ENCODE assay signal across 14 cellular contexts in the genomic region with DNA sequence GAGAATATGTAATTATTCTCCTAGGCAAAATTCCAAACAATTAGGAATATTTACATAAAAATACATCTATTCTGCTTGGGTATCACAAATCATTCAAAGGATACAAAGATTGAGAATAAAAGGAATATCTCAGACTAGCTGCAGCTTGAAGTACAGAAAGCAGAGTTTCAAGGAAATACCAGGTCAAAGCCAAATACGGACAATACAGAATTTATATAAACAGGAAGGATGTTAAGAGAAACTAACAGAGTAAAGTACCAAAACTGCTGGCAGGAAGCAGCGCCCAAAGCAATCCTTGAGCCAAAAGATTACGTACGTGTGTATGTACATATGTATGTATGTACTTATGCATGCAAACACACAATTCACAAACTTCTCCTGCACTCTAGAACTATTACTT.
DNase-seq lines count a peak whose midpoint lies in the region; ATAC-seq and TF ChIP-seq lines count a peak whose summit lies in the region.
"Had no signal": no experiment of that assay in that cellular context is flagged by ENCODE, and none has a peak within 500 bp of the region (broad histone marks: within the 10 kb centered on the region; RNA-seq: fewer than 3 reads in every experiment).

No MANE protein-coding gene starts in this region.

- H3K9me2 ChIP-seq in SK-N-SH, result no peaks in the 10 kb centered on the region

- H3K4me1 Mint-ChIP-seq in activated CD8-positive, alpha-beta memory T cell treated with anti-CD3 and anti-CD28 coated beads, Interleukin-2, amount 10 ng/mL, durations not matched to agents 7 days and 5 days, result peaks cover 28% of the 10 kb centered on the region
- peaks cover 40% of the 10 kb centered on the region for H3K4me1 Mint-ChIP-seq in endothelial cell (ENCODE audit: unreplicated experiment)
- peaks cover 32% of the 10 kb centered on the region for H3K4me1 Mint-ChIP-seq in osteocyte (ENCODE audit: unreplicated experiment)

- no peak overlapping the region for H3K27ac ChIP-seq in SK-N-SH (ENCODE audit: low read depth in 2 of 2, low read length in 1 of 2)

- H3K4me1 ChIP-seq in SK-N-SH (ENCODE audit: control insufficient read depth in 1 of 2, insufficient read depth in 2 of 2, low read depth in 1 of 2, low read length in 1 of 2), result peaks cover 0 to 25% of the 10 kb centered on the region in 2 experiments; a peak in 1 of 4 replicates

- no peaks in the 10 kb centered on the region for H3K27me3 ChIP-seq in SK-N-SH (ENCODE audit: insufficient read depth)

- POLR2A ChIA-PET in SK-N-SH (lab: Yijun Ruan, JAX), result no interaction called here

- no peak for TF ChIP-seq RAD21 in SK-N-SH (IDR thresholded peaks at IDR 0.05; ENCODE audit: low read length)

- ATAC-seq in activated CD8-positive, alpha-beta memory T cell treated with anti-CD3 and anti-CD28 coated beads, Interleukin-2, amount 10 ng/mL, durations not matched to agents 7 days and 5 days, result peak; percentile 76
- no peak for ATAC-seq in GM19035 (IDR thresholded peaks at IDR 0.05; ENCODE audit: unreplicated experiment)
- ATAC-seq: HCT116 had no signal

- H3K36me3 Mint-ChIP-seq in activated CD8-positive, alpha-beta memory T cell treated with anti-CD3 and anti-CD28 coated beads, Interleukin-2, amount 10 ng/mL, durations not matched to agents 7 days and 5 days, result peaks cover 42% of the 10 kb centered on the region
- peaks cover 12% of the 10 kb centered on the region for H3K36me3 Mint-ChIP-seq in endothelial cell (ENCODE audit: low read depth, unreplicated experiment)
- peaks cover 21% of the 10 kb centered on the region for H3K36me3 Mint-ChIP-seq in osteocyte (ENCODE audit: unreplicated experiment)

- H3K27me3 Mint-ChIP-seq in activated CD8-positive, alpha-beta memory T cell treated with anti-CD3 and anti-CD28 coated beads, Interleukin-2, amount 10 ng/mL, durations not matched to agents 7 days and 5 days, result no peaks in the 10 kb centered on the region
- peaks cover 2% of the 10 kb centered on the region for H3K27me3 Mint-ChIP-seq in endothelial cell (ENCODE audit: unreplicated experiment)
- H3K27me3 Mint-ChIP-seq in osteocyte (ENCODE audit: unreplicated experiment), result no peaks in the 10 kb centered on the region

- no peak overlapping the region for H2AFZ ChIP-seq in SK-N-SH (ENCODE audit: low read depth)

- H3K9me3 Mint-ChIP-seq in activated CD8-positive, alpha-beta memory T cell treated with anti-CD3 and anti-CD28 coated beads, Interleukin-2, amount 10 ng/mL, durations not matched to agents 7 days and 5 days (ENCODE audit: low read depth), result peaks cover 6% of the 10 kb centered on the region
- H3K9me3 Mint-ChIP-seq in endothelial cell (ENCODE audit: unreplicated experiment) (no peaks in the 10 kb centered on the region), osteocyte (ENCODE audit: unreplicated experiment) (peaks cover 8% of the 10 kb centered on the region)

- H3K9ac ChIP-seq in SK-N-SH, result no peak overlapping the region

- H3K27ac Mint-ChIP-seq in activated CD8-positive, alpha-beta memory T cell treated with anti-CD3 and anti-CD28 coated beads, Interleukin-2, amount 10 ng/mL, durations not matched to agents 7 days and 5 days, result peak overlapping the region; percentile 77
- peak overlapping the region; percentile 58 for H3K27ac Mint-ChIP-seq in endothelial cell (ENCODE audit: unreplicated experiment)
- peak overlapping the region; percentile 54 for H3K27ac Mint-ChIP-seq in osteocyte (ENCODE audit: unreplicated experiment)

- WGBS in SK-N-SH (ENCODE audit: low lambda C conversion rate), result 64% methylated on average over 4 of the region's 4 CpGs

- no peak overlapping the region for H3K4me3 ChIP-seq in SK-N-SH (ENCODE audit: low read depth in 2 of 2, low read length in 1 of 2)

- peaks cover 30% of the 10 kb centered on the region for H3F3A ChIP-seq in SK-N-SH (replicated peaks; ENCODE audit: insufficient read depth)

- peak; percentile 51 for DNase-seq in activated CD8-positive, alpha-beta memory T cell treated with anti-CD3 and anti-CD28 coated beads, Interleukin-2, amount 10 ng/mL, durations not matched to agents 7 days and 5 days
- DNase-seq in activated CD8-positive, alpha-beta memory T cell treated with anti-CD3 and anti-CD28 coated beads, Interleukin-2, amount 50 U/mL, for 4 hours, result no peak
- DNase-seq in NCI-H69 (lab: John Stamatoyannopoulos, UW) (peak; percentile 89), endothelial cell (ENCODE audit: low spot score) (no peak), osteocyte (ENCODE audit: extremely low spot score, unreplicated experiment) (no peak), NCI-H226 (no peak), SK-N-SH (no peak)
- DNase-seq: ACHN; amygdala; occipital lobe; stimulated activated CD4-positive, alpha-beta T cell treated with anti-CD3 and anti-CD28 coated beads, Interleukin-15, amount 100 ng/mL, for 24 hours; trophoblast cell had no signal

- peaks cover 92% of the 10 kb centered on the region for H3K79me2 ChIP-seq in SK-N-SH (ENCODE audit: insufficient read depth)

- H3K4me3 Mint-ChIP-seq in activated CD8-positive, alpha-beta memory T cell treated with anti-CD3 and anti-CD28 coated beads, Interleukin-2, amount 10 ng/mL, durations not matched to agents 7 days and 5 days, result peak overlapping the region; percentile 9
- H3K4me3 Mint-ChIP-seq in endothelial cell (ENCODE audit: unreplicated experiment), result no peak overlapping the region
- no peak overlapping the region for H3K4me3 Mint-ChIP-seq in osteocyte (ENCODE audit: unreplicated experiment)

- H3K36me3 ChIP-seq in SK-N-SH (replicated peaks in 1 of 2; ENCODE audit: control insufficient read depth in 1 of 2, insufficient read depth in 2 of 2, low read length in 1 of 2), result peaks cover 11 to 44% of the 10 kb centered on the region in 2 experiments

- H4K20me1 ChIP-seq in SK-N-SH (ENCODE audit: insufficient read depth), result peaks cover 41% of the 10 kb centered on the region

- no peak for TF ChIP-seq EP300 in SK-N-SH (IDR thresholded peaks at IDR 0.05; ENCODE audit: borderline replicate concordance in 1 of 2, low read depth in 1 of 2, low read length in 1 of 2)

- 0 out of 2 replicates have a peak, but pooled peaks cover 4% of the 10 kb centered on the region for H3K9me3 ChIP-seq in SK-N-SH

- H3K4me2 ChIP-seq in SK-N-SH, result no peak overlapping the region

- TF ChIP-seq CTCF in endothelial cell (IDR thresholded peaks at IDR 0.05; ENCODE audit: unreplicated experiment) (no peak), osteocyte (IDR thresholded peaks at IDR 0.05) (no peak), SK-N-SH (IDR thresholded peaks at IDR 0.05) (no peak)

- CTCF ChIA-PET in activated CD8-positive, alpha-beta memory T cell treated with anti-CD3 and anti-CD28 coated beads, Interleukin-2, amount 10 ng/mL, durations not matched to agents 7 days and 5 days (lab: Charles Lee), result no interaction called here
- CTCF ChIA-PET in SK-N-SH (lab: Yijun Ruan, JAX), result no interaction called here

TF ChIP-seq in SK-N-SH, 30 proteins besides CTCF, POLR2A, EP300 and RAD21:
- TF ChIP-seq EZH2phosphoT487 (IDR thresholded peaks at IDR 0.05; ENCODE audit: borderline replicate concordance, low read depth) (no peak), MXI1 (IDR thresholded peaks at IDR 0.05; ENCODE audit: low read depth, low read length) (no peak), TEAD4 (IDR thresholded peaks at IDR 0.05; ENCODE audit: borderline replicate concordance, insufficient read depth) (no peak)
- TF ChIP-seq, protein P1, sequence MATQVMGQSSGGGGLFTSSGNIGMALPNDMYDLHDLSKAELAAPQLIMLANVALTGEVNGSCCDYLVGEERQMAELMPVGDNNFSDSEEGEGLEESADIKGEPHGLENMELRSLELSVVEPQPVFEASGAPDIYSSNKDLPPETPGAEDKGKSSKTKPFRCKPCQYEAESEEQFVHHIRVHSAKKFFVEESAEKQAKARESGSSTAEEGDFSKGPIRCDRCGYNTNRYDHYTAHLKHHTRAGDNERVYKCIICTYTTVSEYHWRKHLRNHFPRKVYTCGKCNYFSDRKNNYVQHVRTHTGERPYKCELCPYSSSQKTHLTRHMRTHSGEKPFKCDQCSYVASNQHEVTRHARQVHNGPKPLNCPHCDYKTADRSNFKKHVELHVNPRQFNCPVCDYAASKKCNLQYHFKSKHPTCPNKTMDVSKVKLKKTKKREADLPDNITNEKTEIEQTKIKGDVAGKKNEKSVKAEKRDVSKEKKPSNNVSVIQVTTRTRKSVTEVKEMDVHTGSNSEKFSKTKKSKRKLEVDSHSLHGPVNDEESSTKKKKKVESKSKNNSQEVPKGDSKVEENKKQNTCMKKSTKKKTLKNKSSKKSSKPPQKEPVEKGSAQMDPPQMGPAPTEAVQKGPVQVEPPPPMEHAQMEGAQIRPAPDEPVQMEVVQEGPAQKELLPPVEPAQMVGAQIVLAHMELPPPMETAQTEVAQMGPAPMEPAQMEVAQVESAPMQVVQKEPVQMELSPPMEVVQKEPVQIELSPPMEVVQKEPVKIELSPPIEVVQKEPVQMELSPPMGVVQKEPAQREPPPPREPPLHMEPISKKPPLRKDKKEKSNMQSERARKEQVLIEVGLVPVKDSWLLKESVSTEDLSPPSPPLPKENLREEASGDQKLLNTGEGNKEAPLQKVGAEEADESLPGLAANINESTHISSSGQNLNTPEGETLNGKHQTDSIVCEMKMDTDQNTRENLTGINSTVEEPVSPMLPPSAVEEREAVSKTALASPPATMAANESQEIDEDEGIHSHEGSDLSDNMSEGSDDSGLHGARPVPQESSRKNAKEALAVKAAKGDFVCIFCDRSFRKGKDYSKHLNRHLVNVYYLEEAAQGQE (IDR thresholded peaks at IDR 0.05; ENCODE audit: low read depth, low read length), result no peak

Comparison
In these comparisons a context has a peak if more than half of its experiments do, and no peak if none do; other contexts are left out.
1. DNase-seq: peak in activated CD8-positive, alpha-beta memory T cell treated with anti-CD3 and anti-CD28 coated beads, Interleukin-2, amount 10 ng/mL, durations not matched to agents 7 days and 5 days (single experiment) and NCI-H69 (single experiment); none in activated CD8-positive, alpha-beta memory T cell treated with anti-CD3 and anti-CD28 coated beads, Interleukin-2, amount 50 U/mL, for 4 hours (single experiment), endothelial cell (single experiment), osteocyte (single experiment), NCI-H226 (single experiment) and SK-N-SH (single experiment).
2. Peak in every context shown above with its lines, with median percentiles within 50 percentile points of each other: H3K27ac Mint-ChIP-seq.